Comparison of ENCODE assay signal across 16 cellular contexts in the genomic region with DNA sequence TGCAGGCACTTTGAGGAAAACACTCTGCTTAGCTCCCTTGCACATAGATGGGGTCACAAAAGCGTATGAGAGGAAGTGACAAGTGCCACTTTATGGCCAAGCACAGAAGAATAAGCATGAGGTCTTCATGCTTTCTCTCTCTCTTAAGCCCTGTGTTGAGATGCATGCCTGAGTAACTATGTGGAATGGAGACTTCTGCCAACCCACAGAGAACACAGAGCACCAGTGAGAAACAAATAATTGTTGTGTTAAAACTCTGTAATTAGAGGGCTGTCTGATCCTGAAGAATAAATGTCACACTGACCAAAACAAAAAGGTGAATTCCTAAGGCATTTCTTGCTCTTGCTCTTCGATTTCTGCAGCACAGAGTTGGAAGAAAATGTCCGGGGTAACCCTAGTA.
DNase-seq lines count a peak whose midpoint lies in the region; TF ChIP-seq lines count a peak whose summit lies in the region.
"Had no signal": no experiment of that assay in that cellular context is flagged by ENCODE, and none has a peak within 500 bp of the region (broad histone marks: within the 10 kb centered on the region; RNA-seq: fewer than 3 reads in every experiment).

No MANE protein-coding gene starts in this region.

- peak; percentile 32 for DNase-seq in DMS53 (lab: John Stamatoyannopoulos, UW)
- DNase-seq in DMS53 treated with DMSO at 0.1 percent for 48 hours (lab: John Stamatoyannopoulos, UW; ENCODE audit: unreplicated experiment): no peak
- no peak for DNase-seq in dorsolateral prefrontal cortex
- DNase-seq in medulla oblongata (ENCODE audit: extremely low spot score): peak; percentile 55
- DNase-seq in thyroid gland: peak; percentile 42
- DNase-seq in NCI-H1092 (lab: John Stamatoyannopoulos, UW): no peak
- no peak for DNase-seq in vagina (ENCODE audit: extremely low spot score in 2 of 2)
- DNase-seq in GM10266 (ENCODE audit: extremely low spot score): no peak
- DNase-seq: CD8-positive, alpha-beta memory T cell; EL; NCI-H146; NCI-H748 treated with DMSO at 0.1 percent for 48 hours; Right ventricle myocardium superior had no signal

- peak overlapping the region in 33 of 59 donors; percentile 1 to 79 (median 40) for H3K27ac ChIP-seq in dorsolateral prefrontal cortex
- no peak overlapping the region for H3K27ac ChIP-seq in thyroid gland
- H3K27ac ChIP-seq in vagina: no peak overlapping the region
- H3K27ac ChIP-seq: 22Rv1, BLaER1 had no signal

- H3K27me3 ChIP-seq in dorsolateral prefrontal cortex (no peaks in the 10 kb centered on the region), thyroid gland (no peaks in the 10 kb centered on the region), vagina (no peaks in the 10 kb centered on the region)
- H3K27me3 ChIP-seq: BLaER1 had no signal

- H3K4me1 ChIP-seq in thyroid gland (peaks cover 0 to 4% of the 10 kb centered on the region in 2 donors), vagina (no peaks in the 10 kb centered on the region)
- H3K4me1 ChIP-seq: HAP-1 had no signal

- no peaks in the 10 kb centered on the region for H3K9me3 ChIP-seq in thyroid gland
- no peaks in the 10 kb centered on the region for H3K9me3 ChIP-seq in vagina
- H3K9me3 ChIP-seq: HAP-1 had no signal

- no peaks in the 10 kb centered on the region for H3K36me3 ChIP-seq in thyroid gland
- no peaks in the 10 kb centered on the region for H3K36me3 ChIP-seq in vagina
- H3K36me3 ChIP-seq: BLaER1, HAP-1 had no signal

- whole genome bisulfite sequencing in thyroid gland, 2 donors: 12 to 16% methylated on average over 3 of the region's 3 CpGs

- TF ChIP-seq POLR2A in thyroid gland (IDR thresholded peaks at IDR 0.05) (no peak), vagina (IDR thresholded peaks at IDR 0.05) (no peak)

- H3K4me3 ChIP-seq in dorsolateral prefrontal cortex: no peak overlapping the region
- H3K4me3 ChIP-seq in thyroid gland (replicated peaks in 1 of 3): no peak overlapping the region
- H3K4me3 ChIP-seq in vagina: no peak overlapping the region
- H3K4me3 ChIP-seq: BLaER1, HAP-1 had no signal

- intact Hi-C loops in dorsolateral prefrontal cortex (cut with DNase I) (no loop called here), thyroid gland (cut with DNase I) (no loop called here), vagina (cut with DNase I) (no loop called here)

- TF ChIP-seq CTCF in dorsolateral prefrontal cortex (IDR thresholded peaks at IDR 0.05 in 54 of 56, conservative IDR thresholded peaks at IDR 0.05 in 2 of 56; ENCODE audit: low read depth in 1 of 56, partially characterized antibody in 56 of 56) (no peak), thyroid gland (IDR thresholded peaks at IDR 0.05) (no peak), vagina (IDR thresholded peaks at IDR 0.05) (no peak), GM10266 (IDR thresholded peaks at IDR 0.05; ENCODE audit: control insufficient read depth, insufficient read depth, low read depth, missing control alignments) (no peak)

Comparison
In these comparisons a context has a peak if more than half of its experiments do, and no peak if none do; other contexts are left out.
1. DNase-seq: peak in DMS53 (single experiment), medulla oblongata (single experiment) and thyroid gland (2 of 2); none in DMS53 treated with DMSO at 0.1 percent for 48 hours (single experiment), dorsolateral prefrontal cortex (0 of 10), NCI-H1092 (single experiment), vagina (0 of 2) and GM10266 (single experiment).
2. H3K27ac ChIP-seq: peak in dorsolateral prefrontal cortex (33 of 59); none in thyroid gland (0 of 3) and vagina (single experiment).